ENCODE assay signal across 12 cellular contexts in genomic region chr13:48493851-48494250, GRCh38. TPM values are rescaled to one million over a fixed set of nuclear protein-coding genes. Genes with fewer than 3 reads are reported as not detected.
DNase-seq lines count a peak whose midpoint lies in the region; ATAC-seq and TF ChIP-seq lines count a peak whose summit lies in the region.
"Had no signal": no experiment of that assay in that cellular context is flagged by ENCODE, and none has a peak within 500 bp of the region (broad histone marks: within the 10 kb centered on the region; RNA-seq: fewer than 3 reads in every experiment).

No MANE protein-coding gene starts in this region.

- 29 to 63% (median 37%) methylated on average over 2 of the region's 2 CpGs for WGBS in stomach, 5 donors

- H3K9me3 ChIP-seq in OCI-LY7 (ENCODE audit: low read length) (no peaks in the 10 kb centered on the region), stomach (no peaks in the 10 kb centered on the region)
- H3K9me3 ChIP-seq: SJCRH30 had no signal

- CTCF ChIA-PET in OCI-LY7 (lab: Charles Lee; ENCODE audit: unreplicated experiment), result interaction anchor here (1.4 kb wide), 1 partner anchor 85 kb away, joined by 4 read pairs; no protein-coding TSS in a partner anchor

- TF ChIP-seq CTCF in OCI-LY7 (conservative IDR thresholded peaks at IDR 0.05; ENCODE audit: low read length), result no peak
- no peak for TF ChIP-seq CTCF in fibroblast of pulmonary artery (IDR thresholded peaks at IDR 0.05; ENCODE audit: low read length, missing control alignments)
- TF ChIP-seq CTCF in stomach (IDR thresholded peaks at IDR 0.05), result no peak

- no peak for TF ChIP-seq EP300 in stomach (IDR thresholded peaks at IDR 0.05)

- no peaks in the 10 kb centered on the region for H3K79me2 ChIP-seq in OCI-LY7 (ENCODE audit: insufficient read depth, low read depth, low read length)

- H3K27ac ChIP-seq in OCI-LY7 (ENCODE audit: low read depth, low read length, poor library complexity, severe bottlenecking) (no peak overlapping the region), stomach (peak overlapping the region in 4 of 5 donors; percentile 65 to 86 (median 74))
- H3K27ac ChIP-seq: SJCRH30 had no signal

- DNase-seq in ELR (ENCODE audit: low read depth) (peak; percentile 6), OCI-LY7 (ENCODE audit: low spot score) (no peak), fibroblast of pulmonary artery (ENCODE audit: low read depth) (peak; percentile 65), stomach (no peak), Kasumi-1 (lab: John Stamatoyannopoulos, UW) (no peak), HCEC 1CT (no peak)
- no peak for DNase-seq in stimulated activated CD4-positive, alpha-beta T cell treated with anti-CD3 and anti-CD28 coated beads, Interleukin-12 subunit alpha, Interleukin-12 subunit beta, amount 100 ng/mL, for 4 hours
- DNase-seq: activated T-cell treated with anti-CD3 and anti-CD28 coated beads for 4 hours, Calu3, NCI-H524 had no signal

- intact Hi-C loops in OCI-LY7 (cut with micrococcal nuclease; ENCODE audit: unreplicated experiment) (no loop called here), stomach (cut with DNase I; ENCODE audit: low total_unique reads) (no loop called here)

- no peaks in the 10 kb centered on the region; the same call in 1 of the 2 replicates for H4K20me1 ChIP-seq in OCI-LY7 (ENCODE audit: insufficient read depth, low read length)

- no peaks in the 10 kb centered on the region for H3K9me2 ChIP-seq in OCI-LY7 (ENCODE audit: insufficient read depth, low read length)

- BruUV-seq in OCI-LY7 (replicated peaks; lab: Mats Ljungman, UMichigan), result no TSS peak

- ATAC-seq in GM21528 (IDR thresholded peaks at IDR 0.05; ENCODE audit: low FRiP score, unreplicated experiment), result no peak

- no peaks in the 10 kb centered on the region for H3K27me3 ChIP-seq in stomach
- H3K27me3 ChIP-seq: SJCRH30 had no signal

- H3K4me2 ChIP-seq in OCI-LY7 (ENCODE audit: low read length), result peak overlapping the region; percentile 86; the same call in 1 of the 2 replicates

- H3K4me3 ChIP-seq in OCI-LY7 (ENCODE audit: low read depth, low read length, poor library complexity, severe bottlenecking), result no peak overlapping the region
- no peak overlapping the region for H3K4me3 ChIP-seq in fibroblast of pulmonary artery (replicated peaks; ENCODE audit: low read depth, low read length)
- H3K4me3 ChIP-seq in stomach, result no peak overlapping the region
- H3K4me3 ChIP-seq: SJCRH30 had no signal

- no peak for TF ChIP-seq POLR2A in stomach (IDR thresholded peaks at IDR 0.05)

- no peak overlapping the region for H2AFZ ChIP-seq in OCI-LY7 (ENCODE audit: low read length)

- POLR2A ChIA-PET in OCI-LY7 (lab: Charles Lee), result interaction anchor here (2.5 kb wide), 1 partner anchor 11 kb away, joined by 7 read pairs; no protein-coding TSS in a partner anchor

- H3K36me3 ChIP-seq in OCI-LY7 (ENCODE audit: insufficient read depth, low read length) (peaks cover 13% of the 10 kb centered on the region), stomach (peaks cover 0 to 32% (median 13%) of the 10 kb centered on the region in 4 donors)
- H3K36me3 ChIP-seq: SJCRH30 had no signal

- peaks cover 45% of the 10 kb centered on the region for H3K4me1 ChIP-seq in OCI-LY7 (ENCODE audit: insufficient read depth, low read length, poor library complexity, severe bottlenecking)
- peaks cover 0 to 44% (median 10%) of the 10 kb centered on the region in 4 donors for H3K4me1 ChIP-seq in stomach

RNA-seq across cellular contexts. Expression of gene RCBTB2, which starts 39.0 kb away (rescaled TPM):
- total RNA-seq in OCI-LY7 (2014; rRNA removed; shearing (Covaris generic)), result 4.4 and 9.0 TPM in 2 replicates
- total RNA-seq in OCI-LY7 (2022) (7.2 and 7.3 TPM in 2 replicates), stomach (10 to 100 TPM in 2 of 5 donors, 1 to 10 TPM in 2, under 1 TPM in 1; 0.29 to 56.6 (median 4.5) TPM)
- 10 to 100 TPM in 1 of 3 donors, 1 to 10 TPM in 2; 6.2 to 13.7 (median 9.0) TPM for polyA plus RNA-seq in stomach

Comparison
In these comparisons a context has a peak if more than half of its experiments do, and no peak if none do; other contexts are left out.
1. DNase-seq: peak in ELR (single experiment) and fibroblast of pulmonary artery (single experiment); none in OCI-LY7 (single experiment), stomach (single experiment), stimulated activated CD4-positive, alpha-beta T cell treated with anti-CD3 and anti-CD28 coated beads, Interleukin-12 subunit alpha, Interleukin-12 subunit beta, amount 100 ng/mL, for 4 hours (single experiment), Kasumi-1 (0 of 2) and HCEC 1CT (single experiment).